In genomic region chr22:37804502-37804885, GRCh38 we compare ENCODE assay signal across 8 cellular contexts. TPM values are rescaled to one million over a fixed set of nuclear protein-coding genes. Genes with fewer than 3 reads are reported as not detected.
DNase-seq lines count a peak whose midpoint lies in the region; ATAC-seq and TF ChIP-seq lines count a peak whose summit lies in the region.

No MANE protein-coding gene starts in this region.

- no peaks in the 10 kb centered on the region for H3K36me3 ChIP-seq in OCI-LY7 (ENCODE audit: insufficient read depth, low read length)

- H3K27me3 Mint-ChIP-seq in IgD-negative memory B cell (peaks cover 56% of the 10 kb centered on the region), nephron (ENCODE audit: low read depth) (peaks cover 6% of the 10 kb centered on the region)

- peaks cover 10 to 27% (median 22%) of the 10 kb centered on the region in 3 donors for H3K4me1 Mint-ChIP-seq in IgD-negative memory B cell
- peaks cover 20% of the 10 kb centered on the region for H3K4me1 Mint-ChIP-seq in nephron

- H3K27ac ChIP-seq in dorsolateral prefrontal cortex (peak overlapping the region in 55 of 59 donors; percentile 15 to 94 (median 86)), OCI-LY7 (ENCODE audit: low read depth, low read length, poor library complexity, severe bottlenecking) (no peak overlapping the region)

- H3K4me3 ChIP-seq in AG10803 (ENCODE audit: low read length) (peak overlapping the region; percentile 81), dorsolateral prefrontal cortex (peak overlapping the region; percentile 44 to 91 (median 75)), OCI-LY7 (ENCODE audit: low read depth, low read length, poor library complexity, severe bottlenecking) (no peak overlapping the region)

- no peak for ATAC-seq in GM21367 (IDR thresholded peaks at IDR 0.05; ENCODE audit: unreplicated experiment)
- no peak for ATAC-seq in GM18873 (IDR thresholded peaks at IDR 0.05; ENCODE audit: low FRiP score, unreplicated experiment)

- H3K36me3 Mint-ChIP-seq in IgD-negative memory B cell (no peaks in the 10 kb centered on the region), nephron (ENCODE audit: low read depth) (no peaks in the 10 kb centered on the region)

- H3K9me3 ChIP-seq in OCI-LY7 (ENCODE audit: low read length) = no peaks in the 10 kb centered on the region

- TF ChIP-seq CTCF in AG10803 (conservative IDR thresholded peaks at IDR 0.05; ENCODE audit: low read length) (no peak), dorsolateral prefrontal cortex (IDR thresholded peaks at IDR 0.05 in 54 of 56, conservative IDR thresholded peaks at IDR 0.05 in 2 of 56; ENCODE audit: low read depth in 1 of 56, partially characterized antibody in 56 of 56) (no peak), nephron (IDR thresholded peaks at IDR 0.05; ENCODE audit: unreplicated experiment in 3 of 3) (no peak), OCI-LY7 (conservative IDR thresholded peaks at IDR 0.05; ENCODE audit: low read length) (no peak)

- intact Hi-C loops in dorsolateral prefrontal cortex (cut with DNase I) (loop anchor here (10.0 kb wide), 2 partner anchors 120 to 140 kb away; partner anchors contain the start of gene NOL12 (in 1 of the 2)), OCI-LY7 (cut with micrococcal nuclease; ENCODE audit: unreplicated experiment) (no loop called here)

- H4K20me1 ChIP-seq in OCI-LY7 (ENCODE audit: insufficient read depth, low read length) = no peaks in the 10 kb centered on the region

- H3K9me2 ChIP-seq in OCI-LY7 (ENCODE audit: insufficient read depth, low read length) = no peaks in the 10 kb centered on the region

- H3K4me2 ChIP-seq in OCI-LY7 (ENCODE audit: low read length) = no peak overlapping the region

- BruUV-seq in OCI-LY7 (replicated peaks; lab: Mats Ljungman, UMichigan) = no TSS peak

- peaks cover 19% of the 10 kb centered on the region for H3K4me1 ChIP-seq in OCI-LY7 (ENCODE audit: insufficient read depth, low read length, poor library complexity, severe bottlenecking)

- peak overlapping the region in 1 of 3 donors; percentile 85 for H3K27ac Mint-ChIP-seq in IgD-negative memory B cell
- peak overlapping the region; percentile 96 to 99 (median 98) for H3K27ac Mint-ChIP-seq in nephron

- POLR2A ChIA-PET in OCI-LY7 (lab: Charles Lee) = no interaction called here

- CTCF ChIA-PET in OCI-LY7 (lab: Charles Lee; ENCODE audit: unreplicated experiment) = no interaction called here

- no peaks in the 10 kb centered on the region for H3K79me2 ChIP-seq in OCI-LY7 (ENCODE audit: insufficient read depth, low read depth, low read length)

- H3K9me3 Mint-ChIP-seq in IgD-negative memory B cell (peaks cover 0 to 2% (median 0%) of the 10 kb centered on the region in 3 donors), nephron (no peaks in the 10 kb centered on the region)

- H3K4me3 Mint-ChIP-seq in IgD-negative memory B cell = peak overlapping the region; percentile 25 to 79 (median 68)
- peak overlapping the region; percentile 88 to 90 (median 90) for H3K4me3 Mint-ChIP-seq in nephron

- DNase-seq in AG10803 (ENCODE audit: low read depth) = no peak
- DNase-seq in dorsolateral prefrontal cortex = no peak
- no peak for DNase-seq in OCI-LY7 (ENCODE audit: low spot score)
- no peak for DNase-seq in SW480 (ENCODE audit: low spot score)

- no peaks in the 10 kb centered on the region for H3K27me3 ChIP-seq in dorsolateral prefrontal cortex

- no peak overlapping the region for H2AFZ ChIP-seq in OCI-LY7 (ENCODE audit: low read length)

RNA-seq across cellular contexts. Expression of gene GCAT, which starts 3.2 kb away (rescaled TPM):
- 0.51 TPM for polyA plus RNA-seq in IgD-negative memory B cell
- 10 to 100 TPM; 19.4 to 39.6 (median 27.9) TPM for total RNA-seq in dorsolateral prefrontal cortex
- total RNA-seq in OCI-LY7 (2014; rRNA removed; shearing (Covaris generic)) = 14.6 and 20.6 TPM in 2 replicates
- 17.3 and 21.6 TPM in 2 replicates for total RNA-seq in OCI-LY7 (2022)

RNA-seq across cellular contexts. Expression of gene GALR3, which starts 18.7 kb away (rescaled TPM):
- polyA plus RNA-seq in IgD-negative memory B cell = not detected
- total RNA-seq in dorsolateral prefrontal cortex (1 to 10 TPM in 16 of 120 experiments, under 1 TPM in 35, not detected in 69; 0.41 to 2.6 (median 0.69) TPM), OCI-LY7 (2022) (not detected in 2 replicates)
- total RNA-seq in OCI-LY7 (2014; rRNA removed; shearing (Covaris generic)) = not detected in 2 replicates

RNA-seq across cellular contexts. Expression of gene ANKRD54, which starts 39.6 kb away (rescaled TPM):
- polyA plus RNA-seq in IgD-negative memory B cell = 11.3 TPM
- total RNA-seq in dorsolateral prefrontal cortex (10 to 100 TPM; 19.3 to 37.9 (median 27.8) TPM), OCI-LY7 (2022) (31.7 and 31.8 TPM in 2 replicates)
- total RNA-seq in OCI-LY7 (2014; rRNA removed; shearing (Covaris generic)) = 21.0 and 25.4 TPM in 2 replicates

RNA-seq across cellular contexts. Expression of gene EIF3L, which starts 44.7 kb away (rescaled TPM):
- polyA plus RNA-seq in IgD-negative memory B cell = 344 TPM
- total RNA-seq in dorsolateral prefrontal cortex (100 to 1,000 TPM; 134 to 326 (median 235) TPM), OCI-LY7 (2022) (596 and 649 TPM in 2 replicates)
- total RNA-seq in OCI-LY7 (2014; rRNA removed; shearing (Covaris generic)) = 443 and 503 TPM in 2 replicates
